ENCODE assay signal across 8 cellular contexts in the genomic region with DNA sequence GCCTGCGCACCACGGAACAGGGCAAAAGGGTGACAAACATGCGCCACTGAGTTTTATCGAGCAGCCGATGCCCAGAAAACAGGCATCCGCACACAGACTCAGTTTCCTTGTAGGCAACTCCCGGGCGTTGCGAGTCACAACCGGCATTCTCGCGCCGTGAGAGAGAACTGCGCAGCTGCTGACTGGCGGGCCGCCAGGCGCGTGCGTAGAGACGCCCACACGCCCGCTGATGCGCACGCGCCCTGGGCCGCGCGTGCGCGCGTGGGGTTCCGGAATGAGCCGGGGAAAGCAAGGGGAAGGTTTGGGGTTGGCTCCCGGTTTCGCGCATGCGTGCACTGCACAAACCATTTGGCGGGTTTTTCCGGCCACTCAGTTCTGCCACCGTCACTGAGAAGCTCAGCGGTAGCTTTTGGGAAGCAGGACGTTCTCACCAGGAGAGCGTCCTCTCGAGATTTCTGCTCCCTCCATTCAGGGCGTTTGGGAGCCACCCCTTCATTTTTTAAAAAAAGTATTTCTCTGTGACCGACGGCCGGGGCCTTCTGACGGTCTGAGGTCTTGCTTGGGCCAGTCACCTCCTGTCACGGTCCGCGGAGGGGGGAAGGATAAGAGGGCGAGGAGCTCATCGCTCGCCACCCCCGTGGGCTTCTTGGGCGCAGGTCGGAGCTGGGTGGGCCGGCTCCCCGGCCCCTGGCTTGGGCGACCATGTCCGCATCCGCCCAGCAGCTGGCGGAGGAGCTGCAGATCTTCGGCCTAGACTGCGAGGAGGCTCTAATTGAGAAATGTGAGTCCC. TPM values are rescaled to one million over a fixed set of nuclear protein-coding genes. Genes with fewer than 3 reads are reported as not detected.
DNase-seq lines count a peak whose midpoint lies in the region; ATAC-seq and FAIRE-seq lines count a peak whose summit lies in the region.

TSS of gene POLA2 (plus strand) at position 372 of the 790 bp plus-strand sequence. CDS start at position 703, 331 bp downstream.

- H2BK5ac ChIP-seq in mesenchymal stem cell (ENCODE audit: low read depth, low read length, poor library complexity, severe bottlenecking): no peak within 1 kb of the TSS

- peak within 1 kb of the TSS; percentile 83 to 84 for H3K4me3 Mint-ChIP-seq in effector memory CD8-positive, alpha-beta T cell

- H4K8ac ChIP-seq in mesenchymal stem cell (ENCODE audit: low read length): peak within 1 kb of the TSS; percentile 55

- peaks cover 27 to 38% of the 10 kb centered on the region in 2 donors for H3K4me1 Mint-ChIP-seq in effector memory CD8-positive, alpha-beta T cell (ENCODE audit: low read depth in 2 of 2)

- H3K36me3 Mint-ChIP-seq in effector memory CD8-positive, alpha-beta T cell (ENCODE audit: insufficient read depth): peaks cover 7% of the 10 kb centered on the region

- H3K9ac ChIP-seq in mesenchymal stem cell (ENCODE audit: low read length): peak within 1 kb of the TSS; percentile 99

- H2BK15ac ChIP-seq in mesenchymal stem cell (ENCODE audit: low read depth, poor library complexity, severe bottlenecking): peak within 1 kb of the TSS; percentile 40

- no peak within 1 kb of the TSS for H2BK120ac ChIP-seq in mesenchymal stem cell (ENCODE audit: low read depth, low read length)

- H3K4me1 ChIP-seq in mesenchymal stem cell (ENCODE audit: control insufficient read depth, insufficient read depth, low read depth, low read length): peaks cover 4% of the 10 kb centered on the region

- peak within 1 kb of the TSS; percentile 93 to 94 for H3K27ac Mint-ChIP-seq in effector memory CD8-positive, alpha-beta T cell

- H3K36me3 ChIP-seq in mesenchymal stem cell (ENCODE audit: control insufficient read depth in 1 of 2, insufficient read depth in 2 of 2, low read depth in 1 of 2, low read length in 2 of 2): peaks cover 0 to 5% of the 10 kb centered on the region in 2 experiments

- peak within 1 kb of the TSS; percentile 16 to 100 for H3K4ac ChIP-seq in mesenchymal stem cell (ENCODE audit: low read depth in 1 of 2, low read length in 2 of 2)

- peaks cover 25% of the 10 kb centered on the region for H3K79me1 ChIP-seq in mesenchymal stem cell (replicated peaks; ENCODE audit: low read length, poor library complexity, severe bottlenecking)

- no peak within 1 kb of the TSS for H3K23ac ChIP-seq in mesenchymal stem cell (ENCODE audit: low read length in 2 of 2)

- peak within 1 kb of the TSS; percentile 92 for H3K4me2 ChIP-seq in mesenchymal stem cell (ENCODE audit: low read length, poor library complexity, severe bottlenecking)

- peak within 1 kb of the TSS in 1 of 2 experiments; percentile 99 for H3K14ac ChIP-seq in mesenchymal stem cell (ENCODE audit: low read length in 2 of 2)

- no peaks in the 10 kb centered on the region for H3K9me3 Mint-ChIP-seq in effector memory CD8-positive, alpha-beta T cell

- no peaks in the 10 kb centered on the region for H3K27me3 ChIP-seq in mesenchymal stem cell (ENCODE audit: control insufficient read depth in 1 of 2, insufficient read depth in 1 of 2, low read length in 2 of 2)

- H3K4me3 ChIP-seq in mesenchymal stem cell (ENCODE audit: insufficient read depth in 1 of 2, low read depth in 1 of 2, low read length in 2 of 2): peak within 1 kb of the TSS; percentile 73 to 91

- peak within 1 kb of the TSS; percentile 56 for H3K27ac ChIP-seq in mesenchymal stem cell (ENCODE audit: low read length, poor library complexity, severe bottlenecking)

- no peak within 1 kb of the TSS for H2BK12ac ChIP-seq in mesenchymal stem cell (ENCODE audit: low read length in 2 of 2)

- WGBS in mesenchymal stem cell: under 1% methylated on average over 64 of the region's 66 CpGs

- peak within 1 kb of the TSS; percentile 30 for H2AK5ac ChIP-seq in mesenchymal stem cell (ENCODE audit: low read length, severe bottlenecking)

- peak within 1 kb of the TSS; percentile 98 for H2AFZ ChIP-seq in mesenchymal stem cell (ENCODE audit: low read depth, low read length)

- peak within 1 kb of the TSS; percentile 39 for H4K91ac ChIP-seq in mesenchymal stem cell (ENCODE audit: low read length)

- H3K9me3 ChIP-seq in mesenchymal stem cell (ENCODE audit: control insufficient read depth, low read length): no peaks in the 10 kb centered on the region

- no peaks in the 10 kb centered on the region for H3K27me3 Mint-ChIP-seq in effector memory CD8-positive, alpha-beta T cell

- H3K18ac ChIP-seq in mesenchymal stem cell (ENCODE audit: low read depth in 1 of 2, low read length in 2 of 2): peak within 1 kb of the TSS; percentile 87 to 97

- no peak for FAIRE-seq in HTR-8/SVneo (lab: Jason Lieb, UNC)

- peak; percentile 69 for ATAC-seq in GM21367 (IDR thresholded peaks at IDR 0.05; ENCODE audit: unreplicated experiment)
- ATAC-seq in effector memory CD8-positive, alpha-beta T cell (replicated peaks): peak; percentile 81

- DNase-seq in COLO829 (ENCODE audit: low spot score) (peak; percentile 99), HTR-8/SVneo (ENCODE audit: insufficient read length, low spot score) (peak; percentile 97), NOMO-1 treated with DMSO at 0.1 percent for 48 hours (lab: John Stamatoyannopoulos, UW; ENCODE audit: unreplicated experiment) (peak; percentile 89), mesenchymal stem cell (peak; percentile 94)
- peak; percentile 90 to 91 for DNase-seq in activated CD8-positive, alpha-beta memory T cell treated with anti-CD3 and anti-CD28 coated beads for 4 hours (ENCODE audit: low read depth in 2 of 2)
- peak; percentile 92 to 94 (median 93) for DNase-seq in effector memory CD8-positive, alpha-beta T cell
- peak; percentile 87 for DNase-seq in stimulated activated CD8-positive, alpha-beta memory T cell treated with anti-CD3 and anti-CD28 coated beads, Interleukin-12 subunit alpha, Interleukin-12 subunit beta, amount 100 ng/mL, for 24 hours (ENCODE audit: extremely low read depth)

RNA-seq across cellular contexts. Expression of gene POLA2, which starts in this region (rescaled TPM):
- 2.6 TPM for polyA plus RNA-seq in mesenchymal stem cell (2013, experiment 1 of 2)
- polyA plus RNA-seq in mesenchymal stem cell (2013, experiment 2 of 2): 3.4 TPM

Comparison
In these comparisons a context has a peak if more than half of its experiments do, and no peak if none do; other contexts are left out.
1. Peak in every context shown above with its lines: DNase-seq, ATAC-seq, H3K4me3 ChIP-seq and H3K27ac ChIP-seq.